23 cellular contexts compared by ENCODE assay signal in the genomic region with DNA sequence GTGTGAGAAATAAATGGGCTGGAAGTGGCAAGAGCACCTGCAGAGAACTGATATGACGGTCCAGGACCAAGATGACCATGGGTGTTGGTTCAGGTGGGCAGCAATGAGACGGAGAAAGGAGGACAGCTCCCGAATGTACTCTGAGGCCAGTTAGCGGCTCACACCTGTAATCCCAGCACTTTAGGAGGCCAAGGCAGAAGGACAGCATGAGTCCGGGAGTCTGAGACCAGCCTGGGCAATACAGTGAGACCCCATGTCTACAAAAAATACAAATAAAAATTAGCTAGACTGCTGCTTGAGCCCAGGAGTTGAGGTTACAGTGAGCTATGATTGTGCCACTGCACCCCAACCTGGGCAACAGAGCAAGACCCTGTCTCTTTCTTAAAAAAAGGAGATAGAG.
DNase-seq lines count a peak whose midpoint lies in the region; ATAC-seq and TF ChIP-seq lines count a peak whose summit lies in the region.
"Had no signal": no experiment of that assay in that cellular context is flagged by ENCODE, and none has a peak within 500 bp of the region (broad histone marks: within the 10 kb centered on the region; RNA-seq: fewer than 3 reads in every experiment).

No MANE protein-coding gene starts in this region.

- intact Hi-C loops in CD4-positive, alpha-beta memory T cell (cut with micrococcal nuclease) = no loop called here
- intact Hi-C loops in psoas muscle (cut with DNase I) = no loop called here

- H3K9me3 ChIP-seq in CD4-positive, alpha-beta memory T cell (ENCODE audit: control insufficient read depth in 1 of 2, low read length in 2 of 2) = no peaks in the 10 kb centered on the region
- no peaks in the 10 kb centered on the region for H3K9me3 ChIP-seq in psoas muscle
- H3K9me3 ChIP-seq: heart left ventricle, SK-N-SH, upper lobe of right lung had no signal

- CTCF ChIA-PET in activated CD4-positive, alpha-beta T cell treated with anti-CD3 and anti-CD28 coated beads, Interleukin-2, amount 10 ng/mL, durations not matched to agents 7 days and 5 days (lab: Charles Lee) = interaction anchor here (0.6 to 1.2 kb wide), 4 partner anchors 9 to 389 kb away, joined by 3 to 5 read pairs (median 3); no protein-coding TSS in a partner anchor
- CTCF ChIA-PET in CD4-positive, alpha-beta memory T cell (lab: Charles Lee; ENCODE audit: partially characterized antibody) = interaction anchor here (0.7 kb wide), 1 partner anchor 113 kb away, joined by 3 read pairs; no protein-coding TSS in a partner anchor
- CTCF ChIA-PET in WTC11 (lab: Charles Lee) = no interaction called here

- H3K4me3 Mint-ChIP-seq in activated CD4-positive, alpha-beta T cell treated with anti-CD3 and anti-CD28 coated beads, Interleukin-2, amount 10 ng/mL, durations not matched to agents 7 days and 5 days = no peak overlapping the region
- no peak overlapping the region for H3K4me3 Mint-ChIP-seq in CD4-positive, alpha-beta memory T cell
- H3K4me3 Mint-ChIP-seq in WTC11 (no peak overlapping the region), mesothelial cell of epicardium (no peak overlapping the region)
- H3K4me3 Mint-ChIP-seq: activated T-cell treated with anti-CD3 and anti-CD28 coated beads, Interleukin-2, amount 50 U/mL, for 72 hours had no signal

- no peak overlapping the region for H3K27ac ChIP-seq in CD4-positive, alpha-beta memory T cell (ENCODE audit: low read depth, low read length)
- no peak overlapping the region for H3K27ac ChIP-seq in psoas muscle
- H3K27ac ChIP-seq: brain microvascular endothelial cell, heart left ventricle, RWPE1, skin epidermis had no signal

- TF ChIP-seq CTCF in WTC11 (IDR thresholded peaks at IDR 0.05) = no peak
- TF ChIP-seq CTCF in mesothelial cell of epicardium (IDR thresholded peaks at IDR 0.05; ENCODE audit: unreplicated experiment) = no peak
- no peak for TF ChIP-seq CTCF in psoas muscle (IDR thresholded peaks at IDR 0.05)

- peaks cover 9% of the 10 kb centered on the region for H3K36me3 Mint-ChIP-seq in activated CD4-positive, alpha-beta T cell treated with anti-CD3 and anti-CD28 coated beads, Interleukin-2, amount 10 ng/mL, durations not matched to agents 7 days and 5 days (ENCODE audit: low read depth)
- no peaks in the 10 kb centered on the region for H3K36me3 Mint-ChIP-seq in CD4-positive, alpha-beta memory T cell
- peaks cover 18% of the 10 kb centered on the region for H3K36me3 Mint-ChIP-seq in WTC11
- no peaks in the 10 kb centered on the region for H3K36me3 Mint-ChIP-seq in mesothelial cell of epicardium

- peak overlapping the region; percentile 15 for H3K27ac Mint-ChIP-seq in activated CD4-positive, alpha-beta T cell treated with anti-CD3 and anti-CD28 coated beads, Interleukin-2, amount 10 ng/mL, durations not matched to agents 7 days and 5 days
- peak overlapping the region in 5 of 7 donors; percentile 23 to 88 (median 71) for H3K27ac Mint-ChIP-seq in CD4-positive, alpha-beta memory T cell
- H3K27ac Mint-ChIP-seq in WTC11 (peak overlapping the region; percentile 13; the same call in 1 of the 2 replicates), mesothelial cell of epicardium (peak overlapping the region; percentile 3)
- H3K27ac Mint-ChIP-seq: activated T-cell treated with anti-CD3 and anti-CD28 coated beads, Interleukin-2, amount 50 U/mL, for 72 hours had no signal

- no peaks in the 10 kb centered on the region for H3K9me3 Mint-ChIP-seq in activated CD4-positive, alpha-beta T cell treated with anti-CD3 and anti-CD28 coated beads, Interleukin-2, amount 10 ng/mL, durations not matched to agents 7 days and 5 days
- H3K9me3 Mint-ChIP-seq in CD4-positive, alpha-beta memory T cell = no peaks in the 10 kb centered on the region
- H3K9me3 Mint-ChIP-seq in WTC11 = no peaks in the 10 kb centered on the region
- H3K9me3 Mint-ChIP-seq in mesothelial cell of epicardium = no peaks in the 10 kb centered on the region
- H3K9me3 Mint-ChIP-seq: activated T-cell treated with anti-CD3 and anti-CD28 coated beads, Interleukin-2, amount 50 U/mL, for 72 hours had no signal

- WGBS in psoas muscle, 3 donors = 83 to 93% (median 89%) methylated on average over 5 of the region's 5 CpGs

- POLR2A ChIA-PET in activated CD4-positive, alpha-beta T cell treated with anti-CD3 and anti-CD28 coated beads, Interleukin-2, amount 10 ng/mL, durations not matched to agents 7 days and 5 days (lab: Charles Lee) = no interaction called here
- POLR2A ChIA-PET in CD4-positive, alpha-beta memory T cell (lab: Charles Lee; ENCODE audit: partially characterized antibody) = interaction anchor here (1.2 kb wide), 1 partner anchor 9 kb away, joined by 3 read pairs; no protein-coding TSS in a partner anchor
- POLR2A ChIA-PET in WTC11 (lab: Charles Lee) = interaction anchor here (0.5 to 0.6 kb wide), 2 partner anchors 28 to 204 kb away, joined by 3 read pairs; no protein-coding TSS in a partner anchor

- H3K36me3 ChIP-seq in CD4-positive, alpha-beta memory T cell (ENCODE audit: insufficient read depth, low read length) = no peaks in the 10 kb centered on the region
- no peaks in the 10 kb centered on the region for H3K36me3 ChIP-seq in psoas muscle (ENCODE audit: insufficient read depth in 1 of 2, low read depth in 1 of 2)
- H3K36me3 ChIP-seq: brain microvascular endothelial cell, heart left ventricle, upper lobe of right lung had no signal

- DNase-seq in activated CD4-positive, alpha-beta T cell treated with anti-CD3 and anti-CD28 coated beads, Interleukin-2, amount 10 ng/mL, durations not matched to agents 7 days and 5 days = no peak
- no peak for DNase-seq in activated CD4-positive, alpha-beta T cell treated with anti-CD3 and anti-CD28 coated beads for 48 hours
- DNase-seq in CD4-positive, alpha-beta memory T cell = no peak
- DNase-seq in WTC11 (ENCODE audit: low spot score) (no peak), mesothelial cell of epicardium (ENCODE audit: low spot score in 2 of 2, unreplicated experiment in 2 of 2) (no peak), psoas muscle (no peak), NCI-H146 treated with DMSO at 0.1 percent for 48 hours (lab: John Stamatoyannopoulos, UW; ENCODE audit: unreplicated experiment) (no peak)
- DNase-seq: activated T-cell treated with anti-CD3 and anti-CD28 coated beads, Interleukin-2, amount 50 U/mL, for 72 hours; brain microvascular endothelial cell; Calu3; effector CD4-positive, alpha-beta T cell; heart left ventricle; Karpas-422; kidney glomerular epithelial cell; mammary epithelial cell; NCI-H187; NCI-H526 treated with DMSO at 0.1 percent for 48 hours; SK-N-SH; T-helper 9 cell; upper lobe of right lung had no signal

- peaks cover 24% of the 10 kb centered on the region for H3K4me1 Mint-ChIP-seq in activated CD4-positive, alpha-beta T cell treated with anti-CD3 and anti-CD28 coated beads, Interleukin-2, amount 10 ng/mL, durations not matched to agents 7 days and 5 days
- H3K4me1 Mint-ChIP-seq in CD4-positive, alpha-beta memory T cell = peaks cover 30 to 57% (median 42%) of the 10 kb centered on the region in 4 donors
- peaks cover 48% of the 10 kb centered on the region for H3K4me1 Mint-ChIP-seq in WTC11
- H3K4me1 Mint-ChIP-seq in mesothelial cell of epicardium = peaks cover 14% of the 10 kb centered on the region

- ATAC-seq in WTC11 (no peak), psoas muscle (no peak), HG02852 (IDR thresholded peaks at IDR 0.05; ENCODE audit: unreplicated experiment) (no peak)
- ATAC-seq: activated T-cell treated with anti-CD3 and anti-CD28 coated beads, Interleukin-2, amount 50 U/mL, for 72 hours; heart left ventricle had no signal

- no peaks in the 10 kb centered on the region for H3K27me3 ChIP-seq in CD4-positive, alpha-beta memory T cell (ENCODE audit: insufficient read depth, low read length)
- H3K27me3 ChIP-seq in psoas muscle (ENCODE audit: insufficient read depth in 3 of 3, low read length in 2 of 3) = no peaks in the 10 kb centered on the region
- H3K27me3 ChIP-seq: brain microvascular endothelial cell, heart left ventricle, upper lobe of right lung had no signal

- no peaks in the 10 kb centered on the region for H3K27me3 Mint-ChIP-seq in activated CD4-positive, alpha-beta T cell treated with anti-CD3 and anti-CD28 coated beads, Interleukin-2, amount 10 ng/mL, durations not matched to agents 7 days and 5 days
- H3K27me3 Mint-ChIP-seq in CD4-positive, alpha-beta memory T cell = no peaks in the 10 kb centered on the region
- H3K27me3 Mint-ChIP-seq in WTC11 (ENCODE audit: low read depth) (no peaks in the 10 kb centered on the region), mesothelial cell of epicardium (ENCODE audit: low read depth) (no peaks in the 10 kb centered on the region)

- H3K4me1 ChIP-seq in CD4-positive, alpha-beta memory T cell (ENCODE audit: insufficient read depth, low read length) = peaks cover 26% of the 10 kb centered on the region
- peaks cover 19% of the 10 kb centered on the region for H3K4me1 ChIP-seq in psoas muscle

- no peak overlapping the region for H3K4me3 ChIP-seq in CD4-positive, alpha-beta memory T cell (ENCODE audit: low read length in 2 of 2)
- no peak overlapping the region for H3K4me3 ChIP-seq in psoas muscle
- H3K4me3 ChIP-seq: heart left ventricle, skin epidermis, upper lobe of right lung had no signal

TF ChIP-seq in WTC11, 78 proteins besides CTCF, POLR2A, EP300 and RAD21:
- TF ChIP-seq ZNF121 (CRISPR knock-in tag; IDR thresholded peaks at IDR 0.05) (peak; percentile 93), ETV6 (CRISPR knock-in tag; IDR thresholded peaks at IDR 0.05) (no peak)

Comparison
In these comparisons a context has a peak if more than half of its experiments do, and no peak if none do; other contexts are left out.
1. H3K27ac Mint-ChIP-seq: peak in every context shown above with its lines; median percentile 71 in CD4-positive, alpha-beta memory T cell; 15 in activated CD4-positive, alpha-beta T cell treated with anti-CD3 and anti-CD28 coated beads, Interleukin-2, amount 10 ng/mL, durations not matched to agents 7 days and 5 days; 13 in WTC11; 3 in mesothelial cell of epicardium.